In the genomic region with DNA sequence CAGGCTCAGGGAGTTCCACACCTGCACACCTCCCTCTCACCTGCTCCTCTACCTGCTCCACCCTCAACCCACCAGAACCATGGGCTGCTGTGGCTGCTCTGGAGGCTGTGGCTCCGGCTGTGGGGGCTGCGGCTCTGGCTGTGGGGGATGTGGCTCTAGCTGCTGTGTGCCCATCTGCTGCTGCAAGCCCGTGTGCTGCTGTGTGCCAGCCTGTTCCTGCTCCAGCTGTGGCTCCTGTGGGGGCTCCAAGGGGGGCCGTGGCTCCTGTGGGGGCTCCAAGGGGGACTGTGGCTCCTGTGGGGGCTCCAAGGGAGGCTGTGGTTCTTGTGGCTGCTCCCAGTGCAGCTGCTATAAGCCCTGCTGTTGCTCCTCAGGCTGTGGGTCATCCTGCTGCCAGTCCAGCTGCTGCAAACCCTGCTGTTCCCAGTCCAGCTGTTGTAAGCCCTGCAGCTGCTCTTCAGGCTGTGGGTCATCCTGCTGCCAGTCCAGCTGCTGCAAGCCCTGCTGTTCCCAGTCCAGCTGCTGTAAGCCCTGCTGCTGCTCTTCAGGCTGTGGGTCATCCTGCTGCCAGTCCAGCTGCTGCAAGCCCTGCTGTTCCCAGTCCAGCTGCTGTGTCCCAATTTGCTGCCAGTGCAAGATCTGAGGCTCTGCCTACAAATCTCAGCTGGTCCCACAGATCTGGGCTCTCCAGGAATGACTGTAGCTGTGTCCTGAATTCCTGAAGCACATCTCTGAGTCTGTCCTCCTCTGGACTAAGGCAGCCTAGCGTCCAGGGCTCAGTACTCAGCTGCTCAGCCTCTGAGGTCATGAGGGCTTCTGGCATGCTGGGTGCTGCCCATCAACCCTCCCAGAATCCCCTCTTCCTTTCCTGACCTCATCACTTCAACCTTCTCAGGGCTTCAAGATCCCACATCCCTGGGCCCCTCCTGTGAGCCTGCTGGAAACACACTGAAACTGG, we compare ENCODE assay signal across 12 cellular contexts. TPM values are rescaled to one million over a fixed set of nuclear protein-coding genes. Genes with fewer than 3 reads are reported as not detected.
"Had no signal": no experiment of that assay in that cellular context is flagged by ENCODE, and none has a peak within 500 bp of the region (broad histone marks: within the 10 kb centered on the region; RNA-seq: fewer than 3 reads in every experiment).

A gene with protein sequence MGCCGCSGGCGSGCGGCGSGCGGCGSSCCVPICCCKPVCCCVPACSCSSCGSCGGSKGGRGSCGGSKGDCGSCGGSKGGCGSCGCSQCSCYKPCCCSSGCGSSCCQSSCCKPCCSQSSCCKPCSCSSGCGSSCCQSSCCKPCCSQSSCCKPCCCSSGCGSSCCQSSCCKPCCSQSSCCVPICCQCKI (plus strand): TSS at position 49 of the 958 bp plus-strand sequence. CDS start 31 bp downstream, at position 80.

RNA-seq across cellular contexts. Expression of the gene that starts here (rescaled TPM):
- total RNA-seq: chondrocyte, dermis microvascular lymphatic vessel endothelial cell, endodermal cell, endothelial cell of umbilical vein, frontal cortex, glomerular endothelial cell, heart right ventricle, left ventricle myocardium inferior, lower lobe of right lung, skeletal muscle tissue, temporal lobe had no signal
- polyA plus RNA-seq: heart right ventricle; naive thymus-derived CD8-positive, alpha-beta T cell had no signal
